ENCODE assay signal across 31 cellular contexts in the genomic region with DNA sequence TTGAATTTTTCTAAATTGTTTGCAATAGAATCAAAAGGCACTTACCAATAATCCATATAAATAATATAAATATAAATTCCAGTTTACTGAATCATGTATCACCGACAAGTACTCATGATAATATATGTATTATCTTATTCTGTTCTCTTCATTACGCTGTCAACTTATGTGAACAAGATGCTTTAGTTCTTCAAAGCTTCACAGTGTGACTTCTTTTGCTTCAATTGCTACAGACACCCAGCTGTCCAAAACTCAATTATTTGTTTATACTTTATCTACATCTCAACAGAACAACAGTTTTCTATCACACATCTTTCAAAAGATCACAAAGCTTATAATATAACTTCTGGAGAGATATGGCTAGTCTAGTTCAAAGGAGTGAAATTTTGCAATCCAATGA.
"Had no signal": no experiment of that assay in that cellular context is flagged by ENCODE, and none has a peak within 500 bp of the region (broad histone marks: within the 10 kb centered on the region; RNA-seq: fewer than 3 reads in every experiment).

No MANE protein-coding gene starts in this region.

- H3K4me1 ChIP-seq: adrenal gland, ascending aorta, body of pancreas, breast epithelium had no signal

- H3K36me3 ChIP-seq: adrenal gland, ascending aorta, brain microvascular endothelial cell, breast epithelium, cardiac muscle cell had no signal

- H3K27ac ChIP-seq: adrenal gland, ascending aorta, body of pancreas, brain microvascular endothelial cell, breast epithelium, cardiac muscle cell had no signal

- H3K9me3 ChIP-seq: adrenal gland, ascending aorta, body of pancreas, breast epithelium had no signal

- ATAC-seq: activated naive CD4-positive, alpha-beta T cell treated with anti-CD3 and anti-CD28 coated beads, Interleukin-2, amount 50 U/mL, for 72 hours; activated naive CD8-positive, alpha-beta T cell treated with anti-CD3 and anti-CD28 coated beads, Interleukin-2, amount 50 U/mL, for 24 hours; activated T-cell treated with anti-CD3 and anti-CD28 coated beads, Interleukin-2, amount 50 U/mL, for 4 hours; activated T-cell treated with anti-CD3 and anti-CD28 coated beads, Interleukin-2, amount 50 U/mL, for 72 hours; activated T-helper 17 cell treated with anti-CD3 and anti-CD28 coated beads, Interleukin-2, amount 50 U/mL, for 72 hours; body of pancreas had no signal

- H3K27me3 ChIP-seq: adrenal gland, ascending aorta, body of pancreas, brain microvascular endothelial cell, breast epithelium, cardiac muscle cell had no signal

- H3K4me3 ChIP-seq: adrenal gland, ascending aorta, body of pancreas, breast epithelium, cardiac muscle cell had no signal

- DNase-seq: activated effector memory CD4-positive, alpha-beta T cell treated with anti-CD3 and anti-CD28 coated beads, Interleukin-2, amount 50 U/mL, for 16 hours; activated effector memory CD4-positive, alpha-beta T cell treated with Interleukin-2 at 50 U/mL for 16 hours; activated gamma-delta T cell; activated gamma-delta T cell treated with Interleukin-2 at 50 U/mL for 16 hours; activated naive CD4-positive, alpha-beta T cell; activated naive CD4-positive, alpha-beta T cell treated with anti-CD3 and anti-CD28 coated beads for 36 hours; activated naive CD4-positive, alpha-beta T cell treated with anti-CD3 and anti-CD28 coated beads, Interleukin-2, amount 10 ng/mL, durations not matched to agents 7 days and 5 days; activated naive CD4-positive, alpha-beta T cell treated with anti-CD3 and anti-CD28 coated beads, Interleukin-2, amount 50 U/mL, for 16 hours; activated naive CD4-positive, alpha-beta T cell treated with Interleukin-2 at 50 U/mL for 16 hours; activated naive CD8-positive, alpha-beta T cell treated with anti-CD3 and anti-CD28 coated beads for 36 hours; activated naive CD8-positive, alpha-beta T cell treated with anti-CD3 and anti-CD28 coated beads, Interleukin-2, amount 10 ng/mL, durations not matched to agents 7 days and 5 days; activated naive CD8-positive, alpha-beta T cell treated with anti-CD3 and anti-CD28 coated beads, Interleukin-2, amount 50 U/mL, for 24 hours; activated T-cell treated with anti-CD3 and anti-CD28 coated beads, Interleukin-2, amount 50 U/mL, for 24 hours; activated T-cell treated with anti-CD3 and anti-CD28 coated beads, Interleukin-2, amount 50 U/mL, for 4 hours; activated T-cell treated with anti-CD3 and anti-CD28 coated beads, Interleukin-2, amount 50 U/mL, for 48 hours; activated T-cell treated with anti-CD3 and anti-CD28 coated beads, Interleukin-2, amount 50 U/mL, for 72 hours; adrenal gland; amniotic stem cell; amygdala; anterior cingulate cortex; aorta; body of pancreas; brain microvascular endothelial cell; caudate nucleus; central memory CD4-positive, alpha-beta T cell; cerebellar nuclear complex had no signal
